Comparison of ENCODE assay signal across 8 cellular contexts in the genomic region with DNA sequence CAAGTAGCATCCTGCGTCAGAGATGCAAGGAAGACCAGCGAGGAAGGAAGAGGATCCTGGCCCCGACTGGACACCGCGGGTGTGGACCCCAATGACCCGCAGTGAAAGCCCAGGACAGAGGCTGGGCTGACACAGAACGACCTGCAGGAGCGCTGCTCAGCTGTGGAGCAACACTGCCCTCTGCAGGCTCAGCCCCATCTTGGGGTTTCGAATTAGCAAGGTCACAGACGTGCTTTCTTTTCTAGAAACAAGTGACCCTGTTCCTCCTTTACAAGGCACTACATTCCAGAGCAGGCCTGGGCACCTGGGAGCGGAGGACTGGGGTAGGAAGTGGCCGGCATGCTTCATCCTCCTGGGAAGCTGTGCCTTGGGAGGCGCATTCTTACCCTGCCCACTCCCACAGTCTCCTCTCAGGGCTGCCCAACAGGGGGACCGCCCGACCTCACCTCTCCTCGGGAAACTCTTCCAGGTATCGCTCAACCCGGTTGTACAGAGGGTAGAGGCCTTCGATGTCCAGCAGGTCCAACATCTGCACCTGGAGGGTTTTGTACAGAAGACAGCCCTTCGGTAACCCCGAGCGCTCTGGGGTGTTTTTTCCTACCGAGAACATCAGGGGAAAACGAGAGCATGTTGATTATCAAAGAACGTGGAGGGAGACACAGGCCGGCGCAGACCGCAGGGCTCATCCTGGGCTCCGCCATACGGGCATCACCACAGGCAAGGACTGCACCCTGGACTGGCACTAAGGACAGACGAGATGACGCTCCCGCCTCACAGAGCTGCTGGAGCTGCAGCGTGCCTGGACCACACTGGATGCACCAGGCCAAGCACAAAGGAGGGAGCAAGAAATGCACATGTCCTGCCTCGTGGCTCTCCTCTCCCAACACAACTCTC. TPM values are rescaled to one million over a fixed set of nuclear protein-coding genes. Genes with fewer than 3 reads are reported as not detected.
A peak's percentile ranks its signal among the peaks of the same experiment; 100 is the strongest.
DNase-seq lines count a peak whose midpoint lies in the region; ATAC-seq, FAIRE-seq and TF ChIP-seq lines count a peak whose summit lies in the region.

No MANE protein-coding gene starts in this region.

- intact Hi-C loops in MCF 10A (cut with micrococcal nuclease), result loop anchor here (1.0 to 10.0 kb wide), 5 partner anchors 133 to 500 kb away; no protein-coding TSS in a partner anchor

- H3K9me3 Mint-ChIP-seq in MCF 10A (ENCODE audit: unreplicated experiment) (peaks cover 2% of the 10 kb centered on the region), immature natural killer cell (no peaks in the 10 kb centered on the region)

- no peaks in the 10 kb centered on the region for H3K27me3 Mint-ChIP-seq in MCF 10A (ENCODE audit: insufficient read depth, unreplicated experiment)
- peaks cover 2% of the 10 kb centered on the region in 3 donors for H3K27me3 Mint-ChIP-seq in immature natural killer cell (ENCODE audit: low read depth in 3 of 3)

- TF ChIP-seq POLR2A in GM12892 (IDR thresholded peaks at IDR 0.05; ENCODE audit: low read depth, low read length) (no peak), NB4 (IDR thresholded peaks at IDR 0.05; ENCODE audit: extremely low read depth, insufficient read length) (no peak)

- no peak for ATAC-seq in GM21390 (IDR thresholded peaks at IDR 0.05; ENCODE audit: unreplicated experiment)

- H3K36me3 Mint-ChIP-seq in MCF 10A (ENCODE audit: insufficient read depth, unreplicated experiment), result peaks cover 98% of the 10 kb centered on the region
- peaks cover 15 to 43% (median 20%) of the 10 kb centered on the region in 3 donors for H3K36me3 Mint-ChIP-seq in immature natural killer cell

- peak; percentile 44 for DNase-seq in A172 (ENCODE audit: low spot score)
- DNase-seq in GM12892 (ENCODE audit: insufficient read length), result peak; percentile 66
- peak; percentile 72 for DNase-seq in NB4 (ENCODE audit: low read depth)
- DNase-seq in MCF 10A (ENCODE audit: unreplicated experiment), result peak; percentile 67
- DNase-seq in immature natural killer cell, result peak; percentile 33 to 46 (median 41)
- peak; percentile 60 for DNase-seq in stimulated activated CD4-positive, alpha-beta T cell treated with anti-CD3 and anti-CD28 coated beads, Interleukin-12 subunit alpha, Interleukin-12 subunit beta, amount 100 ng/mL, for 4 hours

- no TSS peak for BruUV-seq in MCF 10A (replicated peaks; lab: Mats Ljungman, UMichigan)

- CTCF ChIA-PET in MCF 10A (lab: Yijun Ruan, JAX), result interaction anchor here (0.5 to 4.0 kb wide), 32 partner anchors 9 to 1269 kb away, joined by 3 to 46 read pairs (median 3); a partner anchor contains a TSS

- POLR2A ChIA-PET in MCF 10A (lab: Yijun Ruan, JAX), result interaction anchor here (0.6 to 1.5 kb wide), 5 partner anchors 19 to 307 kb away, joined by 3 to 4 read pairs (median 3); a partner anchor contains a TSS

- no peaks in the 10 kb centered on the region for H3K4me1 Mint-ChIP-seq in MCF 10A (ENCODE audit: insufficient read depth, unreplicated experiment)
- H3K4me1 Mint-ChIP-seq in immature natural killer cell, result peaks cover 0 to 7% of the 10 kb centered on the region in 2 donors

- FAIRE-seq in GM12892 (lab: Jason Lieb, UNC), result peak; percentile 44

- H3K4me3 ChIP-seq in NB4 (ENCODE audit: low read depth, low read length), result no peak overlapping the region

- TF ChIP-seq CTCF in NB4 (IDR thresholded peaks at IDR 0.05; ENCODE audit: low read depth, low read length), result peak; percentile 86
- TF ChIP-seq CTCF in VCaP (conservative IDR thresholded peaks at IDR 0.05), result peak; percentile 93
- peak; percentile 90 for TF ChIP-seq CTCF in MCF 10A (IDR thresholded peaks at IDR 0.05; ENCODE audit: unreplicated experiment)

- H3K4me3 Mint-ChIP-seq in MCF 10A (ENCODE audit: unreplicated experiment) (no peak overlapping the region), immature natural killer cell (no peak overlapping the region)

- H3K27ac Mint-ChIP-seq in MCF 10A (ENCODE audit: low read depth, unreplicated experiment) (no peak overlapping the region), immature natural killer cell (no peak overlapping the region)

- H3K27ac ChIP-seq in VCaP, result no peak overlapping the region

RNA-seq across cellular contexts. Expression of a gene that starts 35.0 kb away (rescaled TPM):
- total RNA-seq in A172 (2014; rRNA removed; shearing (Covaris generic)), result 17.0 and 18.1 TPM in 2 replicates
- polyA plus RNA-seq in GM12892 (2012; ENCODE audit: missing spikeins), result 7.4 TPM
- 16.3 and 16.6 TPM in 2 replicates for total RNA-seq in MCF 10A (2022)
- 1 to 10 TPM; 2.6 to 5.4 (median 3.2) TPM for polyA plus RNA-seq in immature natural killer cell
